ENCODE assay signal across 19 cellular contexts in genomic region chr6:144416244-144416643, GRCh38.
DNase-seq lines count a peak whose midpoint lies in the region; ATAC-seq, FAIRE-seq and TF ChIP-seq lines count a peak whose summit lies in the region.
"Had no signal": no experiment of that assay in that cellular context is flagged by ENCODE, and none has a peak within 500 bp of the region (broad histone marks: within the 10 kb centered on the region; RNA-seq: fewer than 3 reads in every experiment).

No MANE protein-coding gene starts in this region.

- peak overlapping the region; percentile 6 for H3K27ac Mint-ChIP-seq in CD8-positive, alpha-beta T cell
- H3K27ac Mint-ChIP-seq in HFFc6 (peak overlapping the region; percentile 85), astrocyte (ENCODE audit: unreplicated experiment) (peak overlapping the region; percentile 1)
- peak overlapping the region in 1 of 2 donors; percentile 57 for H3K27ac Mint-ChIP-seq in natural killer cell treated with Interleukin-12 subunit alpha and Interleukin-12 subunit beta and Interleukin-15 and Interleukin-18, amount 100 ng/mL, for 72 hours
- H3K27ac Mint-ChIP-seq: activated B cell treated with CpG ODN at 0.5 μM for 24 hours; activated CD4-positive, alpha-beta memory T cell treated with anti-CD3 and anti-CD28 coated beads for 36 hours; activated naive CD4-positive, alpha-beta T cell treated with anti-CD3 and anti-CD28 coated beads, Interleukin-2, amount 50 U/mL, for 24 hours had no signal

- TF ChIP-seq CTCF in CD8-positive, alpha-beta T cell (IDR thresholded peaks at IDR 0.05), result no peak
- no peak for TF ChIP-seq CTCF in HFFc6 (IDR thresholded peaks at IDR 0.05)
- TF ChIP-seq CTCF in astrocyte (IDR thresholded peaks at IDR 0.05; ENCODE audit: insufficient read depth, low read depth, low read length), result no peak

- no peak overlapping the region for H3K9ac ChIP-seq in astrocyte (ENCODE audit: low read length)

- no peak for ATAC-seq in CD8-positive, alpha-beta T cell
- no peak for ATAC-seq in natural killer cell treated with Interleukin-12 subunit alpha and Interleukin-12 subunit beta and Interleukin-15 and Interleukin-18, amount 100 ng/mL, for 72 hours

- H3K36me3 ChIP-seq in CD8-positive, alpha-beta T cell (ENCODE audit: insufficient read depth, low read length), result no peaks in the 10 kb centered on the region
- H3K36me3 ChIP-seq in astrocyte (ENCODE audit: insufficient read depth, low read length), result no peaks in the 10 kb centered on the region
- H3K36me3 ChIP-seq: ascending aorta had no signal

- H3K4me3 ChIP-seq in CD8-positive, alpha-beta T cell (ENCODE audit: low read depth, low read length), result no peak overlapping the region
- H3K4me3 ChIP-seq in astrocyte (ENCODE audit: insufficient read depth, low read depth, low read length), result no peak overlapping the region
- H3K4me3 ChIP-seq: ascending aorta, testis had no signal

- no peaks in the 10 kb centered on the region for H3K27me3 Mint-ChIP-seq in CD8-positive, alpha-beta T cell (ENCODE audit: low read depth)
- H3K27me3 Mint-ChIP-seq in HFFc6 (ENCODE audit: insufficient read depth), result peaks cover 2% of the 10 kb centered on the region; the same call in 1 of the 2 replicates
- H3K27me3 Mint-ChIP-seq in astrocyte (ENCODE audit: low read depth, unreplicated experiment), result no peaks in the 10 kb centered on the region
- H3K27me3 Mint-ChIP-seq in natural killer cell treated with Interleukin-12 subunit alpha and Interleukin-12 subunit beta and Interleukin-15 and Interleukin-18, amount 100 ng/mL, for 72 hours, result no peaks in the 10 kb centered on the region
- H3K27me3 Mint-ChIP-seq: activated B cell treated with CpG ODN at 0.5 μM for 24 hours; activated CD4-positive, alpha-beta memory T cell treated with anti-CD3 and anti-CD28 coated beads for 36 hours; activated naive CD4-positive, alpha-beta T cell treated with anti-CD3 and anti-CD28 coated beads, Interleukin-2, amount 50 U/mL, for 24 hours had no signal

- peaks cover 3% of the 10 kb centered on the region for H4K20me1 ChIP-seq in astrocyte (ENCODE audit: insufficient read depth, low read length)

- H3K4me2 ChIP-seq in astrocyte (ENCODE audit: low read length), result peak overlapping the region; percentile 82

- no peak overlapping the region for H3K27ac ChIP-seq in CD8-positive, alpha-beta T cell (ENCODE audit: low read depth, low read length)
- H3K27ac ChIP-seq in astrocyte (ENCODE audit: low read depth, low read length) (peak overlapping the region; percentile 86), substantia nigra (ENCODE audit: low read depth, low read length, poor library complexity, severe bottlenecking) (no peak overlapping the region)
- H3K27ac ChIP-seq: ascending aorta, testis had no signal

- peaks cover 17% of the 10 kb centered on the region for H3K4me1 ChIP-seq in CD8-positive, alpha-beta T cell (ENCODE audit: insufficient read depth, low read length)
- H3K4me1 ChIP-seq in astrocyte (ENCODE audit: insufficient read depth, low read length), result peaks cover 19% of the 10 kb centered on the region

- H3K27me3 ChIP-seq in CD8-positive, alpha-beta T cell (ENCODE audit: insufficient read depth, low read length), result no peaks in the 10 kb centered on the region
- no peaks in the 10 kb centered on the region for H3K27me3 ChIP-seq in astrocyte (ENCODE audit: insufficient read depth, low read length)
- H3K27me3 ChIP-seq: ascending aorta, testis had no signal

- no peak for DNase-seq in CD8-positive, alpha-beta T cell
- peak; percentile 12 for DNase-seq in HFFc6
- DNase-seq in astrocyte (ENCODE audit: low read depth), result no peak
- DNase-seq in natural killer cell treated with Interleukin-12 subunit alpha and Interleukin-12 subunit beta and Interleukin-15 and Interleukin-18, amount 100 ng/mL, for 72 hours (ENCODE audit: low spot score), result no peak
- DNase-seq in islet precursor cell, result no peak
- no peak for DNase-seq in NOMO-1 treated with DMSO at 0.1 percent for 48 hours (lab: John Stamatoyannopoulos, UW; ENCODE audit: unreplicated experiment)
- DNase-seq in substantia nigra (lab: John Stamatoyannopoulos, UW), result no peak
- DNase-seq: activated B cell treated with CpG ODN at 0.5 μM for 24 hours; activated CD4-positive, alpha-beta memory T cell treated with anti-CD3 and anti-CD28 coated beads for 36 hours; AML-193; mesendoderm; NCI-H1048; NCI-H2081; NCI-H524 treated with DMSO at 0.1 percent for 48 hours; testis had no signal

- POLR2A ChIA-PET in CD8-positive, alpha-beta T cell (lab: Charles Lee), result no interaction called here

- peaks cover 7% of the 10 kb centered on the region for H3K36me3 Mint-ChIP-seq in CD8-positive, alpha-beta T cell
- H3K36me3 Mint-ChIP-seq in HFFc6 (ENCODE audit: low read depth), result peaks cover 7% of the 10 kb centered on the region
- no peaks in the 10 kb centered on the region for H3K36me3 Mint-ChIP-seq in astrocyte (ENCODE audit: low read depth, unreplicated experiment)
- H3K36me3 Mint-ChIP-seq in natural killer cell treated with Interleukin-12 subunit alpha and Interleukin-12 subunit beta and Interleukin-15 and Interleukin-18, amount 100 ng/mL, for 72 hours, result peaks cover 6% of the 10 kb centered on the region
- H3K36me3 Mint-ChIP-seq: activated CD4-positive, alpha-beta memory T cell treated with anti-CD3 and anti-CD28 coated beads for 36 hours had no signal

- peaks cover 62% of the 10 kb centered on the region for H3K4me1 Mint-ChIP-seq in CD8-positive, alpha-beta T cell (ENCODE audit: low read depth)
- H3K4me1 Mint-ChIP-seq in HFFc6 (ENCODE audit: low read depth) (peaks cover 57% of the 10 kb centered on the region), astrocyte (ENCODE audit: low read depth, unreplicated experiment) (peaks cover 20% of the 10 kb centered on the region)
- H3K4me1 Mint-ChIP-seq in natural killer cell treated with Interleukin-12 subunit alpha and Interleukin-12 subunit beta and Interleukin-15 and Interleukin-18, amount 100 ng/mL, for 72 hours (ENCODE audit: low read depth in 2 of 2), result peaks cover 57 to 61% of the 10 kb centered on the region in 2 donors

- no peak for FAIRE-seq in astrocyte (lab: Jason Lieb, UNC)
- FAIRE-seq: D721Med had no signal

- no peak overlapping the region for H3K4me3 Mint-ChIP-seq in CD8-positive, alpha-beta T cell
- peak overlapping the region; percentile 71 for H3K4me3 Mint-ChIP-seq in HFFc6
- H3K4me3 Mint-ChIP-seq in astrocyte (ENCODE audit: unreplicated experiment), result no peak overlapping the region
- peak overlapping the region; percentile 24 for H3K4me3 Mint-ChIP-seq in natural killer cell treated with Interleukin-12 subunit alpha and Interleukin-12 subunit beta and Interleukin-15 and Interleukin-18, amount 100 ng/mL, for 72 hours
- H3K4me3 Mint-ChIP-seq: activated B cell treated with CpG ODN at 0.5 μM for 24 hours; activated CD4-positive, alpha-beta memory T cell treated with anti-CD3 and anti-CD28 coated beads for 36 hours; activated naive CD4-positive, alpha-beta T cell treated with anti-CD3 and anti-CD28 coated beads, Interleukin-2, amount 50 U/mL, for 24 hours; nephron had no signal

- CTCF ChIA-PET in CD8-positive, alpha-beta T cell (lab: Charles Lee), result no interaction called here

- no peak overlapping the region for H2AFZ ChIP-seq in astrocyte (ENCODE audit: low read depth, low read length)

- H3K9me3 Mint-ChIP-seq in CD8-positive, alpha-beta T cell, result no peaks in the 10 kb centered on the region
- H3K9me3 Mint-ChIP-seq in HFFc6 (no peaks in the 10 kb centered on the region), astrocyte (ENCODE audit: unreplicated experiment) (no peaks in the 10 kb centered on the region)
- peaks cover 3% of the 10 kb centered on the region for H3K9me3 Mint-ChIP-seq in natural killer cell treated with Interleukin-12 subunit alpha and Interleukin-12 subunit beta and Interleukin-15 and Interleukin-18, amount 100 ng/mL, for 72 hours
- H3K9me3 Mint-ChIP-seq: activated B cell treated with CpG ODN at 0.5 μM for 24 hours; activated CD4-positive, alpha-beta memory T cell treated with anti-CD3 and anti-CD28 coated beads for 36 hours; activated naive CD4-positive, alpha-beta T cell treated with anti-CD3 and anti-CD28 coated beads, Interleukin-2, amount 50 U/mL, for 24 hours had no signal

- no peaks in the 10 kb centered on the region for H3K9me3 ChIP-seq in CD8-positive, alpha-beta T cell (ENCODE audit: low read length)
- no peaks in the 10 kb centered on the region for H3K9me3 ChIP-seq in astrocyte (ENCODE audit: insufficient read depth, low read depth, low read length)
- H3K9me3 ChIP-seq: ascending aorta, testis had no signal

- intact Hi-C loops in CD8-positive, alpha-beta T cell (cut with DNase I, micrococcal nuclease), result no loop called here

- peaks cover 18% of the 10 kb centered on the region for H3K79me2 ChIP-seq in astrocyte (ENCODE audit: insufficient read depth, low read length)

Comparison
In these comparisons a context has a peak if more than half of its experiments do, and no peak if none do; other contexts are left out.
1. H3K4me3 Mint-ChIP-seq: peak in HFFc6 (single experiment) and natural killer cell treated with Interleukin-12 subunit alpha and Interleukin-12 subunit beta and Interleukin-15 and Interleukin-18, amount 100 ng/mL, for 72 hours (single experiment); none in CD8-positive, alpha-beta T cell (single experiment) and astrocyte (single experiment).